In genomic region chr1:244207935-244208244, GRCh38 we compare ENCODE assay signal across 25 cellular contexts.
DNase-seq lines count a peak whose midpoint lies in the region; ATAC-seq, FAIRE-seq and TF ChIP-seq lines count a peak whose summit lies in the region.
"Had no signal": no experiment of that assay in that cellular context is flagged by ENCODE, and none has a peak within 500 bp of the region (broad histone marks: within the 10 kb centered on the region; RNA-seq: fewer than 3 reads in every experiment).

No MANE protein-coding gene starts in this region.

- peak; percentile 40 for DNase-seq in HCEC 1CT
- peak; percentile 28 for DNase-seq in choroid plexus epithelial cell (ENCODE audit: low read depth)
- DNase-seq in kidney, result no peak
- no peak for DNase-seq in gastrocnemius medialis
- DNase-seq in RKO (ENCODE audit: low spot score), result no peak
- DNase-seq in DMS153 (lab: John Stamatoyannopoulos, UW), result no peak
- DNase-seq: activated CD4-positive, alpha-beta memory T cell treated with anti-CD3 and anti-CD28 coated beads, Interleukin-2, amount 10 ng/mL, durations not matched to agents 7 days and 5 days; activated CD8-positive, alpha-beta memory T cell treated with anti-CD3 and anti-CD28 coated beads, Interleukin-2, amount 50 U/mL, for 48 hours; activated naive CD4-positive, alpha-beta T cell treated with Interleukin-2 at 50 U/mL for 16 hours; body of pancreas; cerebellar nuclear complex; COR-L47; DMS53; NCI-H1930; NCI-H526 treated with DMSO at 0.1 percent for 48 hours; NK-92 treated with Interleukin-12 subunit alpha and Interleukin-12 subunit beta, amount 100 ng/mL, for 24 hours; Right ventricle myocardium superior; stimulated activated naive CD4-positive, alpha-beta T cell treated with Interleukin-2 at 50 U/mL for 16 hours; T-helper 17 cell; testis had no signal

- TF ChIP-seq CTCF in choroid plexus epithelial cell (conservative IDR thresholded peaks at IDR 0.05; ENCODE audit: low read depth, low read length), result no peak
- no peak for TF ChIP-seq CTCF in kidney (IDR thresholded peaks at IDR 0.05; ENCODE audit: borderline replicate concordance, extremely low read depth, insufficient read depth)
- no peak for TF ChIP-seq CTCF in gastrocnemius medialis (IDR thresholded peaks at IDR 0.05 in 4 of 5, conservative IDR thresholded peaks at IDR 0.05 in 1 of 5)

- H3K9me3 ChIP-seq in kidney (ENCODE audit: control insufficient read depth in 1 of 2, low read length in 2 of 2) (no peaks in the 10 kb centered on the region), gastrocnemius medialis (no peaks in the 10 kb centered on the region)
- H3K9me3 ChIP-seq: body of pancreas, testis had no signal

- TF ChIP-seq POLR2A in gastrocnemius medialis (IDR thresholded peaks at IDR 0.05), result no peak

- in situ Hi-C loops in gastrocnemius medialis (cut with MboI; ENCODE audit: low sequenced_read_pairs in 4 of 4), result no loop called here

- no peak overlapping the region for H3K9ac ChIP-seq in kidney (ENCODE audit: low read length in 2 of 2)
- H3K9ac ChIP-seq: BLaER1 treated with 17β-estradiol and CSF1 and Interleukin-3, amounts not matched to agents 10 nM and 100 nM had no signal

- H3K4me1 ChIP-seq in kidney (ENCODE audit: control insufficient read depth in 1 of 2, insufficient read depth in 1 of 2, low read depth in 1 of 2, low read length in 2 of 2) (peaks cover 0 to 15% of the 10 kb centered on the region in 2 donors), gastrocnemius medialis (peaks cover 15 to 31% of the 10 kb centered on the region in 2 donors)
- H3K4me1 ChIP-seq: body of pancreas, testis had no signal

- no peaks in the 10 kb centered on the region for H3K27me3 ChIP-seq in gastrocnemius medialis
- H3K27me3 ChIP-seq: BLaER1 treated with 17β-estradiol and CSF1 and Interleukin-3, amounts not matched to agents 10 nM and 100 nM; body of pancreas; testis had no signal

- H3K4me3 ChIP-seq in choroid plexus epithelial cell (ENCODE audit: low read depth, low read length) (no peak overlapping the region), kidney (ENCODE audit: low read length in 2 of 2) (no peak overlapping the region), gastrocnemius medialis (no peak overlapping the region)
- H3K4me3 ChIP-seq: BLaER1 treated with 17β-estradiol and CSF1 and Interleukin-3, amounts not matched to agents 10 nM and 100 nM; body of pancreas; smooth muscle cell; testis had no signal

- ATAC-seq in gastrocnemius medialis (no peak), GM19455 (IDR thresholded peaks at IDR 0.05; ENCODE audit: unreplicated experiment) (no peak)
- ATAC-seq: body of pancreas, SK-N-SH treated with all-trans-retinoic acid at 6 μM for 48 hours, T-helper 17 cell had no signal

- peak overlapping the region; percentile 42 to 54 for H3K27ac ChIP-seq in kidney (ENCODE audit: low read depth in 2 of 2, low read length in 2 of 2)
- H3K27ac ChIP-seq in gastrocnemius medialis, result peak overlapping the region; percentile 31 to 54 (median 42)
- H3K27ac ChIP-seq: BLaER1 treated with 17β-estradiol and CSF1 and Interleukin-3, amounts not matched to agents 10 nM and 100 nM; body of pancreas; testis had no signal

- H3K36me3 ChIP-seq in kidney (ENCODE audit: control insufficient read depth in 1 of 2, insufficient read depth in 2 of 2, low read length in 2 of 2) (no peaks in the 10 kb centered on the region), gastrocnemius medialis (no peaks in the 10 kb centered on the region)
- H3K36me3 ChIP-seq: BLaER1 treated with 17β-estradiol and CSF1 and Interleukin-3, amounts not matched to agents 10 nM and 100 nM had no signal

- no peak for FAIRE-seq in kidney (lab: Jason Lieb, UNC)
- FAIRE-seq: urothelium cell line had no signal

- intact Hi-C loops in kidney (cut with DNase I) (no loop called here), gastrocnemius medialis (cut with DNase I; ENCODE audit: low total_unique reads) (no loop called here)

Comparison
In these comparisons a context has a peak if more than half of its experiments do, and no peak if none do; other contexts are left out.
1. DNase-seq: peak in HCEC 1CT (single experiment) and choroid plexus epithelial cell (single experiment); none in kidney (single experiment), gastrocnemius medialis (0 of 2), RKO (single experiment) and DMS153 (single experiment).